In genomic region chr11:61594907-61595257, GRCh38 we compare ENCODE assay signal across 2 cellular contexts.
TF ChIP-seq lines count a peak whose summit lies in the region.

No MANE protein-coding gene starts in this region.

TF ChIP-seq in H1, 55 proteins besides CTCF, POLR2A, EP300 and RAD21:
- 0 out of 4 replicates have a peak, but pooled peaks of 1 of the 2 experiments have one; percentile 40 for TF ChIP-seq HDAC2 (IDR thresholded peaks at IDR 0.05; ENCODE audit: borderline replicate concordance in 1 of 2, low read depth in 2 of 2, low read length in 2 of 2)
- peak; percentile 84; the same call in 1 of the 2 replicates for TF ChIP-seq KDM1A (IDR thresholded peaks at IDR 0.05; ENCODE audit: borderline replicate concordance, low read length)
- no peak for TF ChIP-seq KDM4A (IDR thresholded peaks at IDR 0.05; ENCODE audit: low read depth, low read length, severe bottlenecking)

TF ChIP-seq in GM12891, 5 proteins besides CTCF, POLR2A, EP300 and RAD21:
- no peak for TF ChIP-seq TAF1 (IDR thresholded peaks at IDR 0.05; ENCODE audit: low read depth, low read length)
- no peak for TF ChIP-seq PAX5 (IDR thresholded peaks at IDR 0.05; ENCODE audit: insufficient read depth, low read length, severe bottlenecking)
- no peak for TF ChIP-seq SPI1 (IDR thresholded peaks at IDR 0.05; ENCODE audit: low read depth, low read length)
- no peak for TF ChIP-seq POLR2AphosphoS5 (IDR thresholded peaks at IDR 0.05; ENCODE audit: low read depth, low read length)
- no peak for TF ChIP-seq POU2F2 (IDR thresholded peaks at IDR 0.05; ENCODE audit: low read depth, low read length)
